ENCODE assay signal across 8 cellular contexts in the genomic region with DNA sequence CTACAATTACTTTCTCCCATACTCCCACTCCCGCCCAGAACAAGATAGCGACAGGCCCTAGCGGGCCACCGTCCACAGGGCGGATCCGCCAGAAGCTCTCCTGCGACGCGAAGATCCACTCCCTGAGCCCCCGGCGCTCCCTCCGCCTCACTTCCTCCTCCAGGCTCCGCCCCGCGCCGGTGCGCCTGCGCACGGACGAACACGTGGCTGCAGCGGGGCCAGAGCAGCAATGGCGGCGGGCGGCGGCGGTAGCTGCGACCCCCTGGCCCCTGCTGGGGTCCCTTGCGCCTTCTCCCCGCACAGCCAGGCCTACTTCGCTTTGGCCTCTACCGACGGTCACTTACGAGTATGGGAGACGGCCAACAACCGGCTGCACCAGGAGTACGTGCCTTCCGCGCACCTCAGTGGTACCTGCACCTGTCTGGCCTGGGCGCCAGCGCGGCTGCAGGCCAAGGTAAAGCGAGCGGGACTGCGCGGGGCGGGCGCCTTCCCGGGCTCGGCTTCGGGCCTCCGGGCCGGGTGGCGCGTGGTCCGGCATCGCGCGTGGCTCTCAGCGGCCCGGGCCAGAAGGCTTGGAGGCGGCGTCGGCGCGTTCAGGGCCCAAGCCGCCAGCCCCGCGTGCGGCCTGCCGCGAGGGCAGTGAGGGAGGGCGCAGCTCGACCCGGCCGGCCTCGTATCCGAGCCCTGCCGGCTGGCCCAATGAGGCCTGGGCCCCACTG. TPM values are rescaled to one million over a fixed set of nuclear protein-coding genes. Genes with fewer than 3 reads are reported as not detected.
DNase-seq lines count a peak whose midpoint lies in the region; ATAC-seq and TF ChIP-seq lines count a peak whose summit lies in the region.

A gene with protein sequence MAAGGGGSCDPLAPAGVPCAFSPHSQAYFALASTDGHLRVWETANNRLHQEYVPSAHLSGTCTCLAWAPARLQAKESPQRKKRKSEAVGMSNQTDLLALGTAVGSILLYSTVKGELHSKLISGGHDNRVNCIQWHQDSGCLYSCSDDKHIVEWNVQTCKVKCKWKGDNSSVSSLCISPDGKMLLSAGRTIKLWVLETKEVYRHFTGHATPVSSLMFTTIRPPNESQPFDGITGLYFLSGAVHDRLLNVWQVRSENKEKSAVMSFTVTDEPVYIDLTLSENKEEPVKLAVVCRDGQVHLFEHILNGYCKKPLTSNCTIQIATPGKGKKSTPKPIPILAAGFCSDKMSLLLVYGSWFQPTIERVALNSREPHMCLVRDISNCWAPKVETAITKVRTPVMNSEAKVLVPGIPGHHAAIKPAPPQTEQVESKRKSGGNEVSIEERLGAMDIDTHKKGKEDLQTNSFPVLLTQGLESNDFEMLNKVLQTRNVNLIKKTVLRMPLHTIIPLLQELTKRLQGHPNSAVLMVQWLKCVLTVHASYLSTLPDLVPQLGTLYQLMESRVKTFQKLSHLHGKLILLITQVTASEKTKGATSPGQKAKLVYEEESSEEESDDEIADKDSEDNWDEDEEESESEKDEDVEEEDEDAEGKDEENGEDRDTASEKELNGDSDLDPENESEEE (plus strand): TSS at position 198 of the 719 bp plus-strand sequence. CDS start 32 bp downstream, at position 230.

- H3K27ac Mint-ChIP-seq in activated T-cell treated with anti-CD3 and anti-CD28 coated beads, Interleukin-2, amount 50 U/mL, for 24 hours = peak within 1 kb of the TSS; percentile 96

- H3K4me3 Mint-ChIP-seq in activated T-cell treated with anti-CD3 and anti-CD28 coated beads, Interleukin-2, amount 50 U/mL, for 24 hours = peak within 1 kb of the TSS; percentile 90

- H3K4me3 ChIP-seq in esophagus (ENCODE audit: low read depth in 1 of 2, low read length in 2 of 2) = peak within 1 kb of the TSS; percentile 81 to 100
- H3K4me3 ChIP-seq in muscle layer of colon (ENCODE audit: low read depth in 1 of 2, low read length in 2 of 2) = peak within 1 kb of the TSS; percentile 73 to 98

- DNase-seq in DMS153 treated with DMSO at 0.1 percent for 48 hours (lab: John Stamatoyannopoulos, UW; ENCODE audit: unreplicated experiment) (peak; percentile 95), KBM-7 (peak; percentile 100)
- peak; percentile 98 for DNase-seq in activated T-cell treated with anti-CD3 and anti-CD28 coated beads, Interleukin-2, amount 50 U/mL, for 24 hours
- DNase-seq in stimulated activated CD8-positive, alpha-beta memory T cell treated with anti-CD3 and anti-CD28 coated beads, Interleukin-7, amount 100 ng/mL, for 24 hours (ENCODE audit: low read depth) = peak; percentile 94

- in situ Hi-C loops in KBM-7 (cut with MboI; ENCODE audit: low pct_unique_long_range_greater_than_20kb, low sequenced_read_pairs) = no loop called here

- peaks cover 34% of the 10 kb centered on the region for H3K4me1 Mint-ChIP-seq in activated T-cell treated with anti-CD3 and anti-CD28 coated beads, Interleukin-2, amount 50 U/mL, for 24 hours (ENCODE audit: low read depth)

- H3K27ac ChIP-seq in esophagus (ENCODE audit: low read depth in 2 of 2, low read length in 1 of 2) (peak within 1 kb of the TSS; percentile 81 to 87), muscle layer of colon (ENCODE audit: low read depth, low read length) (peak within 1 kb of the TSS; percentile 68)

- H3K27me3 ChIP-seq in esophagus (ENCODE audit: control insufficient read depth in 1 of 2, insufficient read depth in 2 of 2, low read length in 2 of 2) = no peaks in the 10 kb centered on the region
- no peaks in the 10 kb centered on the region for H3K27me3 ChIP-seq in muscle layer of colon (ENCODE audit: control insufficient read depth in 1 of 2, insufficient read depth in 2 of 2, low read length in 2 of 2)

- H3K27me3 Mint-ChIP-seq in activated T-cell treated with anti-CD3 and anti-CD28 coated beads, Interleukin-2, amount 50 U/mL, for 24 hours = no peaks in the 10 kb centered on the region

- H3K36me3 ChIP-seq in esophagus (ENCODE audit: control insufficient read depth in 2 of 2, insufficient read depth in 2 of 2, low read length in 1 of 2) (no peaks in the 10 kb centered on the region), muscle layer of colon (ENCODE audit: insufficient read depth, low read length) (no peaks in the 10 kb centered on the region)

- H3K36me3 Mint-ChIP-seq in activated T-cell treated with anti-CD3 and anti-CD28 coated beads, Interleukin-2, amount 50 U/mL, for 24 hours (ENCODE audit: low read depth) = peaks cover 46% of the 10 kb centered on the region

- H3K9me3 ChIP-seq in esophagus (ENCODE audit: control insufficient read depth in 2 of 2, insufficient read depth in 1 of 2, low read depth in 1 of 2, low read length in 1 of 2) (no peaks in the 10 kb centered on the region), muscle layer of colon (ENCODE audit: low read length) (no peaks in the 10 kb centered on the region)

- H3K4me1 ChIP-seq in esophagus (ENCODE audit: control insufficient read depth in 2 of 2, insufficient read depth in 2 of 2, low read length in 1 of 2) = no peaks in the 10 kb centered on the region
- H3K4me1 ChIP-seq in muscle layer of colon (ENCODE audit: insufficient read depth, low read length) = peaks cover 21% of the 10 kb centered on the region

- peak within 1 kb of the TSS; percentile 9 for H3K9ac ChIP-seq in muscle layer of colon (ENCODE audit: low read length)

- ATAC-seq in GM21717 (IDR thresholded peaks at IDR 0.05; ENCODE audit: unreplicated experiment) = peak; percentile 89

- H3K9me3 Mint-ChIP-seq in activated T-cell treated with anti-CD3 and anti-CD28 coated beads, Interleukin-2, amount 50 U/mL, for 24 hours = no peaks in the 10 kb centered on the region

- WGBS in esophagus, 2 donors = 0% methylated on average over 67 to 79 of the region's 79 CpGs

TF ChIP-seq in PFSK-1, 5 proteins besides CTCF, POLR2A, EP300 and RAD21:
- TF ChIP-seq TAF1 (IDR thresholded peaks at IDR 0.05; ENCODE audit: borderline replicate concordance, insufficient read depth, low read length) (peak; percentile 95), POLR2AphosphoS5 (IDR thresholded peaks at IDR 0.05; ENCODE audit: low read depth, low read length) (peak; percentile 87), SIN3A (IDR thresholded peaks at IDR 0.05; ENCODE audit: borderline replicate concordance, insufficient read depth, low read length) (0 out of 2 replicates have a peak, but pooled peaks have one; percentile 78), REST (IDR thresholded peaks at IDR 0.05; ENCODE audit: insufficient read depth in 1 of 2, low read depth in 2 of 2, low read length in 2 of 2) (peak in 1 of 2 experiments; percentile 58; a peak in 2 of 4 replicates), FOXP2 (optimal IDR thresholded peaks at IDR 0.05; ENCODE audit: borderline replicate concordance, extremely low read depth, extremely low read length, insufficient read depth) (peak; percentile 80)

RNA-seq across cellular contexts. Expression of the gene that starts here (rescaled TPM):
- 38.0 TPM for polyA plus RNA-seq in PFSK-1 (2012; ENCODE audit: insufficient read length, low read depth)
- polyA plus RNA-seq in esophagus = 10 to 100 TPM in 1 of 2 donors, 1 to 10 TPM in 1; 8.1 to 18.7 TPM

Comparison
In these comparisons a context has a peak if more than half of its experiments do, and no peak if none do; other contexts are left out.
1. Peak in every context shown above with its lines: DNase-seq, ATAC-seq, H3K4me3 ChIP-seq and H3K27ac ChIP-seq.